ENCODE assay signal across 1 cellular context in the genomic region with DNA sequence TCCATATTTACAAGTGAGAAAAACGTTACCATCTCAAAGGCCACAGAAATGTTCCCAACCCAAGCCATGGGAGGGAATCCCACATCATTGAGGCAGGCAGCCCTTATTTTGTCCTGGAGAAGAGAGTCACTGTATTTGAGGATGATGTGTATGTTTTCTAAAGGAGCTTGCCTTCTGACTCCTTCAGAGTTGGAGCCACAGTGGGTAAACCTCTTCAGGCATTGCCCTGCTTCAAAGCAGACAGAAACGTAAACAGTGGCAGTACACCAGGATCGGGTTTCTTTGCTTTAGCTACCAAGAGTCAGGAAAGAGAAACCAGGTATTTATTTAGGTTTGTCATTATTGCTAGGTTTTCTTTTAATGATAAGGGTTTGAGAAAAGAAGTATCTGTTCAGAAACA.
TF ChIP-seq lines count a peak whose summit lies in the region.

No MANE protein-coding gene starts in this region.

TF ChIP-seq in A549, 52 proteins besides CTCF, POLR2A, EP300 and RAD21 (continued from another document):
- TF ChIP-seq, protein P1, sequence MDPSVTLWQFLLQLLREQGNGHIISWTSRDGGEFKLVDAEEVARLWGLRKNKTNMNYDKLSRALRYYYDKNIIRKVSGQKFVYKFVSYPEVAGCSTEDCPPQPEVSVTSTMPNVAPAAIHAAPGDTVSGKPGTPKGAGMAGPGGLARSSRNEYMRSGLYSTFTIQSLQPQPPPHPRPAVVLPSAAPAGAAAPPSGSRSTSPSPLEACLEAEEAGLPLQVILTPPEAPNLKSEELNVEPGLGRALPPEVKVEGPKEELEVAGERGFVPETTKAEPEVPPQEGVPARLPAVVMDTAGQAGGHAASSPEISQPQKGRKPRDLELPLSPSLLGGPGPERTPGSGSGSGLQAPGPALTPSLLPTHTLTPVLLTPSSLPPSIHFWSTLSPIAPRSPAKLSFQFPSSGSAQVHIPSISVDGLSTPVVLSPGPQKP (IDR thresholded peaks at IDR 0.05; ENCODE audit: low read depth, low read length) = no peak
- TF ChIP-seq POLR2AphosphoS2 (conservative IDR thresholded peaks at IDR 0.05; ENCODE audit: low read length) (no peak), JUN (IDR thresholded peaks at IDR 0.05) (no peak), TFCP2L1 (CRISPR knock-in tag; IDR thresholded peaks at IDR 0.05) (no peak), NFE2L2 (conservative IDR thresholded peaks at IDR 0.05; ENCODE audit: low read length) (no peak), MAFK (IDR thresholded peaks at IDR 0.05; ENCODE audit: partially characterized antibody) (no peak), RFX5 (IDR thresholded peaks at IDR 0.05) (no peak)
TF ChIP-seq in A549: peak in this region for 0.
